Comparison of ENCODE assay signal across 12 cellular contexts in genomic region chr15:49135342-49135857, GRCh38. TPM values are rescaled to one million over a fixed set of nuclear protein-coding genes. Genes with fewer than 3 reads are reported as not detected.
DNase-seq lines count a peak whose midpoint lies in the region; ATAC-seq, FAIRE-seq and TF ChIP-seq lines count a peak whose summit lies in the region.
"Had no signal": no experiment of that assay in that cellular context is flagged by ENCODE, and none has a peak within 500 bp of the region (broad histone marks: within the 10 kb centered on the region; RNA-seq: fewer than 3 reads in every experiment).

No MANE protein-coding gene starts in this region.

- peak overlapping the region; percentile 66 for H3K9ac ChIP-seq in astrocyte (ENCODE audit: low read length)

- CTCF ChIA-PET in activated naive CD4-positive, alpha-beta T cell treated with anti-CD3 and anti-CD28 coated beads, Interleukin-2, amount 10 ng/mL, durations not matched to agents 7 days and 5 days (lab: Charles Lee): no interaction called here

- H3K27me3 ChIP-seq in astrocyte (ENCODE audit: insufficient read depth, low read length): no peaks in the 10 kb centered on the region

- no peak for TF ChIP-seq CTCF in astrocyte (IDR thresholded peaks at IDR 0.05; ENCODE audit: insufficient read depth, low read depth, low read length)

- ATAC-seq in HG03139 (IDR thresholded peaks at IDR 0.05; ENCODE audit: unreplicated experiment) (peak; percentile 49), HG03565 (IDR thresholded peaks at IDR 0.05; ENCODE audit: unreplicated experiment) (no peak)
- no peak for ATAC-seq in stimulated activated effector memory CD8-positive, alpha-beta T cell treated with anti-CD3 and anti-CD28 coated beads, Interleukin-12 subunit alpha, Interleukin-12 subunit beta, amount 100 ng/mL, for 72 hours

- H3K36me3 ChIP-seq in astrocyte (ENCODE audit: insufficient read depth, low read length): peaks cover 46% of the 10 kb centered on the region

- H3K4me1 ChIP-seq in astrocyte (ENCODE audit: insufficient read depth, low read length): peaks cover 41% of the 10 kb centered on the region

- H3K4me1 Mint-ChIP-seq in activated naive CD4-positive, alpha-beta T cell treated with anti-CD3 and anti-CD28 coated beads, Interleukin-2, amount 10 ng/mL, durations not matched to agents 7 days and 5 days: peaks cover 12% of the 10 kb centered on the region
- peaks cover 27% of the 10 kb centered on the region for H3K4me1 Mint-ChIP-seq in astrocyte (ENCODE audit: low read depth, unreplicated experiment)
- H3K4me1 Mint-ChIP-seq in stimulated activated effector memory CD8-positive, alpha-beta T cell treated with anti-CD3 and anti-CD28 coated beads, Interleukin-12 subunit alpha, Interleukin-12 subunit beta, amount 100 ng/mL, for 72 hours: peaks cover 21% of the 10 kb centered on the region

- H3K4me3 Mint-ChIP-seq in activated naive CD4-positive, alpha-beta T cell treated with anti-CD3 and anti-CD28 coated beads, Interleukin-2, amount 10 ng/mL, durations not matched to agents 7 days and 5 days: no peak overlapping the region
- no peak overlapping the region for H3K4me3 Mint-ChIP-seq in astrocyte (ENCODE audit: unreplicated experiment)
- H3K4me3 Mint-ChIP-seq in stimulated activated effector memory CD8-positive, alpha-beta T cell treated with anti-CD3 and anti-CD28 coated beads, Interleukin-12 subunit alpha, Interleukin-12 subunit beta, amount 100 ng/mL, for 72 hours: no peak overlapping the region

- peaks cover 46% of the 10 kb centered on the region for H3K36me3 Mint-ChIP-seq in activated naive CD4-positive, alpha-beta T cell treated with anti-CD3 and anti-CD28 coated beads, Interleukin-2, amount 10 ng/mL, durations not matched to agents 7 days and 5 days
- peaks cover 12% of the 10 kb centered on the region for H3K36me3 Mint-ChIP-seq in astrocyte (ENCODE audit: low read depth, unreplicated experiment)
- H3K36me3 Mint-ChIP-seq in stimulated activated effector memory CD8-positive, alpha-beta T cell treated with anti-CD3 and anti-CD28 coated beads, Interleukin-12 subunit alpha, Interleukin-12 subunit beta, amount 100 ng/mL, for 72 hours: peaks cover 100% of the 10 kb centered on the region

- no peaks in the 10 kb centered on the region for H3K27me3 Mint-ChIP-seq in activated naive CD4-positive, alpha-beta T cell treated with anti-CD3 and anti-CD28 coated beads, Interleukin-2, amount 10 ng/mL, durations not matched to agents 7 days and 5 days
- H3K27me3 Mint-ChIP-seq in astrocyte (ENCODE audit: low read depth, unreplicated experiment): no peaks in the 10 kb centered on the region

- no peaks in the 10 kb centered on the region for H3K9me3 ChIP-seq in astrocyte (ENCODE audit: insufficient read depth, low read depth, low read length)

- peaks cover 27% of the 10 kb centered on the region for H3K79me2 ChIP-seq in astrocyte (ENCODE audit: insufficient read depth, low read length)

- H3K27ac ChIP-seq in astrocyte (ENCODE audit: low read depth, low read length): peak overlapping the region; percentile 94

- no peak overlapping the region for H3K4me3 ChIP-seq in astrocyte (ENCODE audit: insufficient read depth, low read depth, low read length)

- peak overlapping the region; percentile 3 for H3K27ac Mint-ChIP-seq in activated naive CD4-positive, alpha-beta T cell treated with anti-CD3 and anti-CD28 coated beads, Interleukin-2, amount 10 ng/mL, durations not matched to agents 7 days and 5 days
- peak overlapping the region; percentile 49 for H3K27ac Mint-ChIP-seq in astrocyte (ENCODE audit: unreplicated experiment)
- H3K27ac Mint-ChIP-seq in stimulated activated effector memory CD8-positive, alpha-beta T cell treated with anti-CD3 and anti-CD28 coated beads, Interleukin-12 subunit alpha, Interleukin-12 subunit beta, amount 100 ng/mL, for 72 hours: peak overlapping the region; percentile 72

- H3K9me3 Mint-ChIP-seq in activated naive CD4-positive, alpha-beta T cell treated with anti-CD3 and anti-CD28 coated beads, Interleukin-2, amount 10 ng/mL, durations not matched to agents 7 days and 5 days: no peaks in the 10 kb centered on the region
- H3K9me3 Mint-ChIP-seq in astrocyte (ENCODE audit: unreplicated experiment): no peaks in the 10 kb centered on the region
- no peaks in the 10 kb centered on the region for H3K9me3 Mint-ChIP-seq in stimulated activated effector memory CD8-positive, alpha-beta T cell treated with anti-CD3 and anti-CD28 coated beads, Interleukin-12 subunit alpha, Interleukin-12 subunit beta, amount 100 ng/mL, for 72 hours

- no peak for FAIRE-seq in astrocyte (lab: Jason Lieb, UNC)
- FAIRE-seq: colon had no signal

- H3K4me2 ChIP-seq in astrocyte (ENCODE audit: low read length): peak overlapping the region; percentile 44

- H4K20me1 ChIP-seq in astrocyte (ENCODE audit: insufficient read depth, low read length): no peaks in the 10 kb centered on the region

- no peak overlapping the region for H2AFZ ChIP-seq in astrocyte (ENCODE audit: low read depth, low read length)

- no peak for DNase-seq in activated naive CD4-positive, alpha-beta T cell treated with anti-CD3 and anti-CD28 coated beads, Interleukin-2, amount 10 ng/mL, durations not matched to agents 7 days and 5 days
- no peak for DNase-seq in activated naive CD4-positive, alpha-beta T cell (lab: John Stamatoyannopoulos, UW)
- DNase-seq in astrocyte (ENCODE audit: low read depth) (peak; percentile 21), mesenteric fat pad (ENCODE audit: low spot score) (no peak), RPMI8226 (no peak)
- no peak for DNase-seq in stimulated activated effector memory CD8-positive, alpha-beta T cell treated with anti-CD3 and anti-CD28 coated beads, Interleukin-12 subunit alpha, Interleukin-12 subunit beta, amount 100 ng/mL, for 72 hours (ENCODE audit: low spot score in 2 of 2)
- DNase-seq: AML-193, MV-4-11, small intestine had no signal

RNA-seq across cellular contexts. Expression of gene COPS2, which starts 20.0 kb away (rescaled TPM):
- total RNA-seq in astrocyte (94.3 and 99.2 TPM in 2 replicates), mesenteric fat pad (78.9 TPM)

RNA-seq across cellular contexts. Expression of gene GALK2, which starts 34.6 kb away (rescaled TPM):
- total RNA-seq in astrocyte (19.0 and 21.4 TPM in 2 replicates), mesenteric fat pad (25.0 TPM)

Comparison
In these comparisons a context has a peak if more than half of its experiments do, and no peak if none do; other contexts are left out.
1. H3K27ac Mint-ChIP-seq: peak in every context shown above with its lines; median percentile 72 in stimulated activated effector memory CD8-positive, alpha-beta T cell treated with anti-CD3 and anti-CD28 coated beads, Interleukin-12 subunit alpha, Interleukin-12 subunit beta, amount 100 ng/mL, for 72 hours; 49 in astrocyte; 3 in activated naive CD4-positive, alpha-beta T cell treated with anti-CD3 and anti-CD28 coated beads, Interleukin-2, amount 10 ng/mL, durations not matched to agents 7 days and 5 days.